Comparison of ENCODE assay signal across 1 cellular context in genomic region chr1:145978860-145979745, GRCh38.
TF ChIP-seq lines count a peak whose summit lies in the region.

No MANE protein-coding gene starts in this region.

TF ChIP-seq in K562, 482 proteins besides CTCF, POLR2A, EP300 and RAD21 (continued from another document and continues in another):
- TF ChIP-seq ARID3A (IDR thresholded peaks at IDR 0.05; ENCODE audit: borderline replicate concordance, low read depth, low read length) = no peak
- peak; percentile 75 for TF ChIP-seq ZNF311 (CRISPR knock-in tag; IDR thresholded peaks at IDR 0.05)
- TF ChIP-seq ZNF76 (CRISPR knock-in tag; IDR thresholded peaks at IDR 0.05; ENCODE audit: borderline replicate concordance) = peak; percentile 74; the same call in 1 of the 2 replicates
- TF ChIP-seq ELF2 (CRISPR knock-in tag; IDR thresholded peaks at IDR 0.05) = peak; percentile 17
- TF ChIP-seq NR2C1 (IDR thresholded peaks at IDR 0.05) = no peak
- peak; percentile 50; the same call in 1 of the 2 replicates for TF ChIP-seq NR2C1 (tag; IDR thresholded peaks at IDR 0.05)
- TF ChIP-seq MGA (IDR thresholded peaks at IDR 0.05) = peak; percentile 64; the same call in 1 of the 2 replicates
- TF ChIP-seq BRD4 (IDR thresholded peaks at IDR 0.05) = peak; percentile 58; the same call in 1 of the 2 replicates
- TF ChIP-seq PKNOX1 (IDR thresholded peaks at IDR 0.05) = peak; percentile 78
- no peak for TF ChIP-seq ID3 (CRISPR knock-in tag; IDR thresholded peaks at IDR 0.05)
- TF ChIP-seq ID3 (tag; IDR thresholded peaks at IDR 0.05) = peak; percentile 80
- peak; percentile 53 for TF ChIP-seq HNRNPLL (IDR thresholded peaks at IDR 0.05; ENCODE audit: low read depth, low read length, poor library complexity, severe bottlenecking)
- TF ChIP-seq ZNF431 (CRISPR knock-in tag; IDR thresholded peaks at IDR 0.05) = peak; percentile 33; the same call in 1 of the 2 replicates
- TF ChIP-seq MBD2 (IDR thresholded peaks at IDR 0.05; ENCODE audit: borderline replicate concordance, low read depth) = peak; percentile 78; the same call in 1 of the 2 replicates
- TF ChIP-seq KAT7 (CRISPR knock-in tag; IDR thresholded peaks at IDR 0.05; ENCODE audit: borderline replicate concordance) = peak; percentile 72; the same call in 1 of the 2 replicates
- TF ChIP-seq CBX1 (IDR thresholded peaks at IDR 0.05; ENCODE audit: low read depth) = 0 out of 2 replicates have a peak, but pooled peaks have one; percentile 53
- 0 out of 2 replicates have a peak, but pooled peaks have one; percentile 16 for TF ChIP-seq TEAD2 (tag; IDR thresholded peaks at IDR 0.05)
- TF ChIP-seq ATF1 (CRISPR knock-in tag; IDR thresholded peaks at IDR 0.05) = no peak
- TF ChIP-seq ATF1 (tag; IDR thresholded peaks at IDR 0.05) = peak; percentile 86
- peak; percentile 62; the same call in 1 of the 2 replicates for TF ChIP-seq ZNF584 (CRISPR knock-in tag; IDR thresholded peaks at IDR 0.05; ENCODE audit: low read depth)
- peak; percentile 98 for TF ChIP-seq LEF1 (IDR thresholded peaks at IDR 0.05)
- no peak for TF ChIP-seq MXD1 (CRISPR knock-in tag; IDR thresholded peaks at IDR 0.05; ENCODE audit: borderline replicate concordance, poor library complexity, severe bottlenecking)
- 0 out of 2 replicates have a peak, but pooled peaks have one; percentile 12 for TF ChIP-seq MEF2A (IDR thresholded peaks at IDR 0.05; ENCODE audit: control insufficient read depth, low read depth, low read length)
- peak; percentile 71 for TF ChIP-seq ARID1B (IDR thresholded peaks at IDR 0.05)
- TF ChIP-seq ZFPM2 (CRISPR knock-in tag; IDR thresholded peaks at IDR 0.05) = no peak
- TF ChIP-seq ZBTB34 (CRISPR knock-in tag; IDR thresholded peaks at IDR 0.05) = no peak
- TF ChIP-seq CHD2 (IDR thresholded peaks at IDR 0.05; ENCODE audit: low read depth, low read length) = peak; percentile 59
- no peak for TF ChIP-seq ZNF780A (CRISPR knock-in tag; IDR thresholded peaks at IDR 0.05)
- peak; percentile 63; the same call in 1 of the 2 replicates for TF ChIP-seq GATAD2A (IDR thresholded peaks at IDR 0.05)
- no peak; the same call in 1 of the 2 replicates for TF ChIP-seq MTA1 (IDR thresholded peaks at IDR 0.05; ENCODE audit: borderline replicate concordance)
- TF ChIP-seq TRIM24 (IDR thresholded peaks at IDR 0.05) = peak; percentile 42 to 79; a peak in 3 of 4 replicates
- peak; percentile 79; the same call in 1 of the 2 replicates for TF ChIP-seq ZBTB17 (CRISPR knock-in tag; IDR thresholded peaks at IDR 0.05)
- peak; percentile 88; the same call in 1 of the 2 replicates for TF ChIP-seq LCOR (CRISPR knock-in tag; IDR thresholded peaks at IDR 0.05)
- no peak for TF ChIP-seq MECOM (CRISPR knock-in tag; IDR thresholded peaks at IDR 0.05)
- TF ChIP-seq JUN (IDR thresholded peaks at IDR 0.05; ENCODE audit: borderline replicate concordance, low read depth, low read length) = peak; percentile 98
- TF ChIP-seq JUN (CRISPR knock-in tag; IDR thresholded peaks at IDR 0.05; ENCODE audit: borderline replicate concordance) = peak; percentile 85; the same call in 1 of the 2 replicates
- TF ChIP-seq PRDM10 (IDR thresholded peaks at IDR 0.05; ENCODE audit: partially characterized antibody) = peak; percentile 79
- TF ChIP-seq NCOA6 (IDR thresholded peaks at IDR 0.05) = no peak
- TF ChIP-seq KAT8 (IDR thresholded peaks at IDR 0.05; ENCODE audit: low read depth) = peak; percentile 71
